In genomic region chr5:132096904-132097303, GRCh38 we compare ENCODE assay signal across 21 cellular contexts. TPM values are rescaled to one million over a fixed set of nuclear protein-coding genes. Genes with fewer than 3 reads are reported as not detected.
"Had no signal": no experiment of that assay in that cellular context is flagged by ENCODE, and none has a peak within 500 bp of the region (broad histone marks: within the 10 kb centered on the region; RNA-seq: fewer than 3 reads in every experiment).

No MANE protein-coding gene starts in this region.

- H3K27ac ChIP-seq: esophagus squamous epithelium, heart right ventricle, ovary, psoas muscle, thyroid gland, VCaP had no signal

- H3K27me3 Mint-ChIP-seq: T-cell had no signal

- DNase-seq: activated CD4-positive, alpha-beta T cell treated with anti-CD3 and anti-CD28 coated beads for 4 hours; activated naive CD4-positive, alpha-beta T cell treated with anti-CD3 and anti-CD28 coated beads, Interleukin-2, amount 10 ng/mL, durations not matched to agents 7 days and 5 days; cerebellar nuclear complex; cortex of kidney; esophagus squamous epithelium; heart right ventricle; mesenchymal stem cell; mucosa of descending colon; naive B cell; ovary; psoas muscle; right cardiac atrium; SIG-M5; T-cell; thyroid gland had no signal

- H3K9me3 ChIP-seq: esophagus squamous epithelium, heart right ventricle, mucosa of descending colon, ovary, psoas muscle, thyroid gland had no signal

- H3K27ac Mint-ChIP-seq: activated naive CD4-positive, alpha-beta T cell treated with anti-CD3 and anti-CD28 coated beads, Interleukin-2, amount 10 ng/mL, durations not matched to agents 7 days and 5 days; T-cell had no signal

- H3K4me1 ChIP-seq: psoas muscle, thyroid gland had no signal

- H3K27me3 ChIP-seq: heart right ventricle, ovary, thyroid gland had no signal

- H3K36me3 Mint-ChIP-seq: naive B cell, T-cell had no signal

- H3K36me3 ChIP-seq: esophagus squamous epithelium, heart right ventricle, ovary, thyroid gland had no signal

- FAIRE-seq: bronchial epithelial cell had no signal

- ATAC-seq: heart right ventricle, mucosa of descending colon, psoas muscle, right cardiac atrium, SK-N-SH treated with all-trans-retinoic acid at 6 μM for 48 hours, T-cell had no signal

- H3K4me3 Mint-ChIP-seq: activated naive CD4-positive, alpha-beta T cell treated with anti-CD3 and anti-CD28 coated beads, Interleukin-2, amount 10 ng/mL, durations not matched to agents 7 days and 5 days; naive B cell; T-cell had no signal

- H3K4me3 ChIP-seq: esophagus squamous epithelium, heart right ventricle, mucosa of descending colon, ovary, psoas muscle, thyroid gland had no signal

- H3K9me3 Mint-ChIP-seq: activated naive CD4-positive, alpha-beta T cell treated with anti-CD3 and anti-CD28 coated beads, Interleukin-2, amount 10 ng/mL, durations not matched to agents 7 days and 5 days; T-cell had no signal

RNA-seq across cellular contexts. Expression of gene CSF2, which starts 23.3 kb away (rescaled TPM):
- total RNA-seq: bronchial epithelial cell, esophagus squamous epithelium, heart right ventricle, liver, mucosa of descending colon, psoas muscle, right cardiac atrium, skeletal muscle tissue, thyroid gland, urinary bladder had no signal
- polyA plus RNA-seq: heart right ventricle, liver, ovary, right cardiac atrium, urinary bladder had no signal

RNA-seq across cellular contexts. Expression of gene IL3, which starts 36.4 kb away (rescaled TPM):
- total RNA-seq: bronchial epithelial cell, esophagus squamous epithelium, heart right ventricle, liver, mucosa of descending colon, ovary, psoas muscle, right cardiac atrium, skeletal muscle tissue, T-cell, thyroid gland, urinary bladder had no signal
- polyA plus RNA-seq: heart right ventricle, liver, ovary, psoas muscle, right cardiac atrium, urinary bladder had no signal
